ENCODE assay signal across 9 cellular contexts in the genomic region with DNA sequence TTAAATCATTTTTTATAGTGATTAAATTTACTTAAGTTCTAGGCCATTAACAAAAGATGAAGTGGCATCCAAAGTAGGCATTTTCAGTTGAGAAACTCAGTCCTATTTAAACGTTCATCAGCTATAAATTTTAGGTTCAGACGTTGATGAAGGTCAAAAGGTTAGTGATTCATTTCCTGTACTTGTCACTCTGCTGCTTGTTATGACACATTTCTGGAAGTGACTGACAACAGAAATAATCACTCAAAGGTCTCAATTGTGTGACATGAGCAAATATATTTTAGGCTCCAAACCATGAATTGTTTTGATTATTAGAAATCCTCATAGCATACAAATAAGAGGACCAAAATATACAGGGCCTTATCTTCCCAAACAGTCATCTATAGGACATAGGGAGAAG. TPM values are rescaled to one million over a fixed set of nuclear protein-coding genes. Genes with fewer than 3 reads are reported as not detected.
DNase-seq lines count a peak whose midpoint lies in the region; ATAC-seq, FAIRE-seq and TF ChIP-seq lines count a peak whose summit lies in the region.
"Had no signal": no experiment of that assay in that cellular context is flagged by ENCODE, and none has a peak within 500 bp of the region (broad histone marks: within the 10 kb centered on the region; RNA-seq: fewer than 3 reads in every experiment).

No MANE protein-coding gene starts in this region.

- 0% methylated on average over 2 of the region's 2 CpGs for WGBS in K562 (ENCODE audit: insufficient coverage, low coverage, missing lambda C conversion rate)

- no peak for FAIRE-seq in K562 (lab: Jason Lieb, UNC)

- H3K4me1 Mint-ChIP-seq in T-helper 17 cell = no peaks in the 10 kb centered on the region

- H3K9me1 ChIP-seq in K562 (ENCODE audit: control insufficient read depth, insufficient read depth, low read length) = no peaks in the 10 kb centered on the region

- peaks cover 31% of the 10 kb centered on the region for H3K27me3 Mint-ChIP-seq in T-helper 17 cell

- H4K20me1 ChIP-seq in K562 (replicated peaks; ENCODE audit: control insufficient read depth, insufficient read depth, low read length) = no peaks in the 10 kb centered on the region

- no peaks in the 10 kb centered on the region for H3K27me3 ChIP-seq in K562 (ENCODE audit: control insufficient read depth in 2 of 2, insufficient read depth in 2 of 2, low read length in 2 of 2)
- H3K27me3 ChIP-seq: ascending aorta had no signal

- no peaks in the 10 kb centered on the region for H3K36me3 Mint-ChIP-seq in T-helper 17 cell (ENCODE audit: low read depth)

- no peak for TF ChIP-seq POLR2A in GM18505 (IDR thresholded peaks at IDR 0.05; ENCODE audit: borderline replicate concordance, extremely low read depth, insufficient read depth, insufficient read length)
- TF ChIP-seq POLR2A in K562 (conservative IDR thresholded peaks at IDR 0.05) = no peak

- intact Hi-C loops in K562 (cut with micrococcal nuclease) = no loop called here

- H3K79me2 ChIP-seq in K562 (ENCODE audit: control insufficient read depth, insufficient read depth, low read length) = no peaks in the 10 kb centered on the region

- H3K27ac Mint-ChIP-seq in T-helper 17 cell = no peak overlapping the region

- no peak overlapping the region for H3K4me3 ChIP-seq in K562
- H3K4me3 ChIP-seq: ascending aorta had no signal

- no peak for TF ChIP-seq RAD21 in K562 (CRISPR knock-in tag; conservative IDR thresholded peaks at IDR 0.05 in 1 of 2, IDR thresholded peaks at IDR 0.05 in 1 of 2)

- DNase-seq in K562 (ENCODE audit: extremely low read depth in 1 of 4, low spot score in 3 of 4) (no peak), NCI-H226 (no peak), T-helper 17 cell (no peak), KG1 (lab: John Stamatoyannopoulos, UW) (no peak), dedifferentiated amniotic fluid mesenchymal stem cell (ENCODE audit: extremely low spot score) (no peak)

- in situ Hi-C loops in K562 (cut with MboI) = no loop called here

- POLR2A ChIA-PET in K562 (lab: Yijun Ruan, JAX) = no interaction called here

- no peaks in the 10 kb centered on the region for H3K36me3 ChIP-seq in K562 (ENCODE audit: control insufficient read depth, insufficient read depth, low read length)
- H3K36me3 ChIP-seq: ascending aorta had no signal

- no peak overlapping the region for H3K27ac ChIP-seq in K562 (ENCODE audit: extremely low read depth, low read depth, low read length)
- H3K27ac ChIP-seq: ascending aorta had no signal

- H3K4me1 ChIP-seq in K562 (replicated peaks in 1 of 2; ENCODE audit: control insufficient read depth in 2 of 2, insufficient read depth in 2 of 2, low read length in 2 of 2) = no peaks in the 10 kb centered on the region
- H3K4me1 ChIP-seq: ascending aorta had no signal

- no peak for TF ChIP-seq EP300 in K562 (IDR thresholded peaks at IDR 0.05; ENCODE audit: low read length)

- no peak for TF ChIP-seq CTCF in K562 (IDR thresholded peaks at IDR 0.05 in 2 of 3, conservative IDR thresholded peaks at IDR 0.05 in 1 of 3; ENCODE audit: insufficient read depth in 2 of 3, low read depth in 1 of 3, low read length in 3 of 3)

- no peak overlapping the region for H2AFZ ChIP-seq in K562 (ENCODE audit: low read depth, low read length)

- CTCF ChIA-PET in K562 (lab: Yijun Ruan, JAX; ENCODE audit: low intra/inter-chr PET ratio) = no interaction called here

- H3K9me3 ChIP-seq in K562 (replicated peaks; ENCODE audit: control insufficient read depth, insufficient read depth, low read depth, low read length) = no peaks in the 10 kb centered on the region
- H3K9me3 ChIP-seq in T-helper 17 cell (ENCODE audit: control insufficient read depth, low read length, poor library complexity, severe bottlenecking) = no peaks in the 10 kb centered on the region
- H3K9me3 ChIP-seq: ascending aorta had no signal

- no peak overlapping the region for H3K4me3 Mint-ChIP-seq in T-helper 17 cell

- BruUV-seq in K562 (replicated peaks; lab: Mats Ljungman, UMichigan) = no TSS peak

- no peak overlapping the region for H3K4me2 ChIP-seq in K562 (ENCODE audit: insufficient read depth, low read length)

- ATAC-seq in GM18505 (IDR thresholded peaks at IDR 0.05; ENCODE audit: unreplicated experiment) (peak; percentile 80), GM21381 (IDR thresholded peaks at IDR 0.05; ENCODE audit: unreplicated experiment) (peak; percentile 80), HG03139 (IDR thresholded peaks at IDR 0.05; ENCODE audit: unreplicated experiment) (peak; percentile 82), K562 (no peak), T-helper 17 cell (no peak)

- no peak overlapping the region for H3K9ac ChIP-seq in K562 (ENCODE audit: insufficient read depth in 1 of 2, low read depth in 2 of 2, low read length in 2 of 2)

TF ChIP-seq in K562, 482 proteins besides CTCF, POLR2A, EP300 and RAD21:
- TF ChIP-seq FOSL1 (tag; conservative IDR thresholded peaks at IDR 0.05) = peak; percentile 60
- no peak for TF ChIP-seq ZFP1 (CRISPR knock-in tag; IDR thresholded peaks at IDR 0.05)
- TF ChIP-seq NELFE (IDR thresholded peaks at IDR 0.05; ENCODE audit: insufficient read depth, insufficient read length) = no peak
- no peak for TF ChIP-seq HOMEZ (CRISPR knock-in tag; IDR thresholded peaks at IDR 0.05)
- no peak for TF ChIP-seq L3MBTL2 (IDR thresholded peaks at IDR 0.05)
- TF ChIP-seq BDP1 (IDR thresholded peaks at IDR 0.05; ENCODE audit: insufficient read depth, insufficient read length) = no peak
- TF ChIP-seq NCOA6 (IDR thresholded peaks at IDR 0.05) = no peak
- no peak for TF ChIP-seq TCF7 (IDR thresholded peaks at IDR 0.05; ENCODE audit: borderline replicate concordance)

RNA-seq across cellular contexts. Expression of gene EDNRB, which starts 10.3 kb away (rescaled TPM):
- total RNA-seq in K562 (2011; cell fraction: chromatin; rRNA removed; ENCODE audit: low replicate concordance) = not detected in 2 replicates
- not detected in 2 replicates for total RNA-seq in K562 (2011; cell fraction: nucleolus; rRNA removed)
- total RNA-seq in K562 (2011; cell fraction: nucleoplasm; rRNA removed) = not detected in 2 replicates
- total RNA-seq in K562 (2014; rRNA removed) (not detected in 2 replicates), K562 (2014; rRNA removed; fragmentation: Illumina TruSeq; extraction: Trizol) (not detected in 2 replicates), K562 (2015; rRNA removed; fragmentation: Illumina TruSeq; extraction: Trizol) (not detected in 2 replicates), K562 (2021) (0.04 and 0.36 TPM in 2 replicates), T-helper 17 cell (not detected)
- polyA plus RNA-seq in K562 (2011; rRNA removed) (not detected in 2 replicates), K562 (2014; fragmentation: Illumina TruSeq; extraction: Trizol) (not detected in 2 replicates), K562 (2014; fragmentation: Nextera tagmentation; extraction: Ambion mirVana) (not detected), K562 (2014; rRNA removed) (not detected in 2 replicates)
- not detected in 2 replicates for polyA plus RNA-seq in K562 (2011; cell fraction: cytosol; rRNA removed)
- polyA plus RNA-seq in K562 (2011; cell fraction: nucleus; rRNA removed) = not detected in 2 replicates
- not detected in 2 replicates for polyA plus RNA-seq in K562 (2012)
- polyA minus RNA-seq in K562 (2011; rRNA and poly(A)+ RNA removed) = not detected in 2 replicates
- not detected in 2 replicates for polyA minus RNA-seq in K562 (2011; cell fraction: cytosol; rRNA and poly(A)+ RNA removed)
- polyA minus RNA-seq in K562 (2011; cell fraction: nucleus; rRNA and poly(A)+ RNA removed) = not detected in 2 replicates

Comparison
In these comparisons a context has a peak if more than half of its experiments do, and no peak if none do; other contexts are left out.
1. ATAC-seq: peak in GM18505 (single experiment), GM21381 (single experiment) and HG03139 (single experiment); none in K562 (single experiment) and T-helper 17 cell (single experiment).